Comparison of ENCODE assay signal across 1 cellular context in genomic region chr5:44638286-44638869, GRCh38.
TF ChIP-seq lines count a peak whose summit lies in the region.

No MANE protein-coding gene starts in this region.

TF ChIP-seq in GM23338, 12 proteins besides CTCF, POLR2A, EP300 and RAD21 (continued from another document):
- TF ChIP-seq ZNF462 (CRISPR knock-in tag; IDR thresholded peaks at IDR 0.05): no peak
